In genomic region chr16:24977673-24978065, GRCh38 we compare ENCODE assay signal across 11 cellular contexts. TPM values are rescaled to one million over a fixed set of nuclear protein-coding genes. Genes with fewer than 3 reads are reported as not detected.
A peak's percentile ranks its signal among the peaks of the same experiment; 100 is the strongest.
DNase-seq lines count a peak whose midpoint lies in the region; ATAC-seq and TF ChIP-seq lines count a peak whose summit lies in the region.
"Had no signal": no experiment of that assay in that cellular context is flagged by ENCODE, and none has a peak within 500 bp of the region (broad histone marks: within the 10 kb centered on the region; RNA-seq: fewer than 3 reads in every experiment).

No MANE protein-coding gene starts in this region.

- no peak overlapping the region for H2AFZ ChIP-seq in mammary epithelial cell (ENCODE audit: low read depth, low read length)

- H3K27ac Mint-ChIP-seq in activated naive CD8-positive, alpha-beta T cell, result peak overlapping the region; percentile 28
- no peak overlapping the region for H3K27ac Mint-ChIP-seq in activated naive CD8-positive, alpha-beta T cell treated with anti-CD3 and anti-CD28 coated beads for 36 hours

- ATAC-seq in lower lobe of right lung (no peak), HG02610 (IDR thresholded peaks at IDR 0.05; ENCODE audit: unreplicated experiment) (no peak), HG02885 (IDR thresholded peaks at IDR 0.05; ENCODE audit: poor library complexity, unreplicated experiment) (no peak)
- ATAC-seq: esophagus mucosa had no signal

- 20% methylated on average over 5 of the region's 5 CpGs for WGBS in mammary epithelial cell (ENCODE audit: low coverage, missing lambda C conversion rate)

- no TSS peak for BruUV-seq in mammary epithelial cell (replicated peaks; lab: Mats Ljungman, UMichigan)

- H3K4me1 ChIP-seq in mammary epithelial cell (ENCODE audit: insufficient read depth, low read length), result peaks cover 27% of the 10 kb centered on the region
- peaks cover 54% of the 10 kb centered on the region for H3K4me1 ChIP-seq in lower lobe of right lung
- peaks cover 3 to 12% of the 10 kb centered on the region in 2 donors for H3K4me1 ChIP-seq in uterus

- intact Hi-C loops in mammary epithelial cell (cut with micrococcal nuclease) (loop anchor here (5.0 kb wide), 1 partner anchor 40 kb away; the partner anchor contains the start of gene ARHGAP17), lower lobe of right lung (cut with DNase I) (no loop called here), uterus (cut with DNase I; ENCODE audit: low total_unique reads) (no loop called here)

- no peak overlapping the region for H3K4me3 Mint-ChIP-seq in activated naive CD8-positive, alpha-beta T cell
- no peak overlapping the region for H3K4me3 Mint-ChIP-seq in activated naive CD8-positive, alpha-beta T cell treated with anti-CD3 and anti-CD28 coated beads for 36 hours

- no peak for DNase-seq in activated naive CD8-positive, alpha-beta T cell treated with anti-CD3 and anti-CD28 coated beads for 36 hours
- DNase-seq in mammary epithelial cell (no peak), lower lobe of right lung (no peak), uterus (no peak)
- no peak for DNase-seq in activated CD8-positive, alpha-beta memory T cell treated with anti-CD3 and anti-CD28 coated beads, Interleukin-2, amount 50 U/mL, for 48 hours
- DNase-seq: NCI-H446 treated with DMSO at 0.1 percent for 48 hours had no signal

- H3K27ac ChIP-seq in mammary epithelial cell (ENCODE audit: insufficient read depth, low read depth, low read length) (no peak overlapping the region), lower lobe of right lung (peak overlapping the region; percentile 42), uterus (peak overlapping the region; percentile 50 to 76)
- H3K27ac ChIP-seq: 22Rv1 had no signal

- in situ Hi-C loops in mammary epithelial cell (cut with MboI; ENCODE audit: low sequenced_read_pairs in 2 of 2), result no loop called here

- H3K79me2 ChIP-seq in mammary epithelial cell (ENCODE audit: insufficient read depth, low read length), result peaks cover 46% of the 10 kb centered on the region

- TF ChIP-seq CTCF in mammary epithelial cell (conservative IDR thresholded peaks at IDR 0.05 in 1 of 2, IDR thresholded peaks at IDR 0.05 in 1 of 2; ENCODE audit: extremely low read depth in 1 of 2, insufficient read depth in 1 of 2, low read depth in 1 of 2, low read length in 2 of 2) (no peak), lower lobe of right lung (IDR thresholded peaks at IDR 0.05) (no peak), uterus (IDR thresholded peaks at IDR 0.05) (no peak)

- peaks cover 57% of the 10 kb centered on the region for H3K4me1 Mint-ChIP-seq in activated naive CD8-positive, alpha-beta T cell (ENCODE audit: low read depth)
- peaks cover 53% of the 10 kb centered on the region for H3K4me1 Mint-ChIP-seq in activated naive CD8-positive, alpha-beta T cell treated with anti-CD3 and anti-CD28 coated beads for 36 hours

- H3K27me3 Mint-ChIP-seq in activated naive CD8-positive, alpha-beta T cell, result no peaks in the 10 kb centered on the region
- H3K27me3 Mint-ChIP-seq in activated naive CD8-positive, alpha-beta T cell treated with anti-CD3 and anti-CD28 coated beads for 36 hours, result no peaks in the 10 kb centered on the region

- dilution Hi-C loops in mammary epithelial cell (cut with HindIII; ENCODE audit: low sequenced_read_pairs), result no loop called here

- H3K9me3 ChIP-seq in mammary epithelial cell (replicated peaks; ENCODE audit: insufficient read depth, low read length) (no peaks in the 10 kb centered on the region), lower lobe of right lung (no peaks in the 10 kb centered on the region), uterus (no peaks in the 10 kb centered on the region)

- H3K4me2 ChIP-seq in mammary epithelial cell (ENCODE audit: insufficient read depth, low read depth, low read length), result peak overlapping the region; percentile 8

- no peaks in the 10 kb centered on the region for H4K20me1 ChIP-seq in mammary epithelial cell (ENCODE audit: insufficient read depth, low read length)

- CTCF ChIA-PET in mammary epithelial cell (lab: Charles Lee; ENCODE audit: low non-redundant PET), result no interaction called here

- no peak overlapping the region for H3K9ac ChIP-seq in mammary epithelial cell (ENCODE audit: insufficient read depth, low read length)

- TF ChIP-seq POLR2A in uterus (IDR thresholded peaks at IDR 0.05), result no peak

- H3K4me3 ChIP-seq in mammary epithelial cell (replicated peaks in 1 of 3; ENCODE audit: insufficient read depth in 1 of 3, low read depth in 2 of 3, low read length in 3 of 3), result no peak overlapping the region
- H3K4me3 ChIP-seq in lower lobe of right lung, result no peak overlapping the region
- H3K4me3 ChIP-seq in uterus, result no peak overlapping the region

- H3K27me3 ChIP-seq in mammary epithelial cell (ENCODE audit: insufficient read depth, low read length) (no peaks in the 10 kb centered on the region), lower lobe of right lung (ENCODE audit: low read depth) (no peaks in the 10 kb centered on the region), uterus (no peaks in the 10 kb centered on the region)

- no peaks in the 10 kb centered on the region for H3K9me3 Mint-ChIP-seq in activated naive CD8-positive, alpha-beta T cell (ENCODE audit: low read depth)
- H3K9me3 Mint-ChIP-seq in activated naive CD8-positive, alpha-beta T cell treated with anti-CD3 and anti-CD28 coated beads for 36 hours, result peaks cover 4% of the 10 kb centered on the region

- H3K36me3 Mint-ChIP-seq in activated naive CD8-positive, alpha-beta T cell, result peaks cover 24% of the 10 kb centered on the region
- H3K36me3 Mint-ChIP-seq in activated naive CD8-positive, alpha-beta T cell treated with anti-CD3 and anti-CD28 coated beads for 36 hours, result peaks cover 46% of the 10 kb centered on the region

- H3K36me3 ChIP-seq in mammary epithelial cell (ENCODE audit: insufficient read depth, low read length) (peaks cover 8% of the 10 kb centered on the region), lower lobe of right lung (peaks cover 44% of the 10 kb centered on the region), uterus (no peaks in the 10 kb centered on the region)

RNA-seq across cellular contexts. Expression of gene ARHGAP17, which starts 37.5 kb away (rescaled TPM):
- total RNA-seq in activated naive CD8-positive, alpha-beta T cell treated with anti-CD3 and anti-CD28 coated beads for 36 hours, result 10 to 100 TPM; 72.5 to 79.3 TPM
- total RNA-seq in mammary epithelial cell (10 to 100 TPM; 11.2 to 45.5 TPM), lower lobe of right lung (89.5 TPM), uterus (100 to 1,000 TPM in 1 of 4 donors, 10 to 100 TPM in 3; 50.3 to 123 (median 82.5) TPM)
- polyA plus RNA-seq in mammary epithelial cell, result 10.4 TPM
- polyA minus RNA-seq in mammary epithelial cell, result 93.1 TPM
